ENCODE assay signal across 9 cellular contexts in the genomic region with DNA sequence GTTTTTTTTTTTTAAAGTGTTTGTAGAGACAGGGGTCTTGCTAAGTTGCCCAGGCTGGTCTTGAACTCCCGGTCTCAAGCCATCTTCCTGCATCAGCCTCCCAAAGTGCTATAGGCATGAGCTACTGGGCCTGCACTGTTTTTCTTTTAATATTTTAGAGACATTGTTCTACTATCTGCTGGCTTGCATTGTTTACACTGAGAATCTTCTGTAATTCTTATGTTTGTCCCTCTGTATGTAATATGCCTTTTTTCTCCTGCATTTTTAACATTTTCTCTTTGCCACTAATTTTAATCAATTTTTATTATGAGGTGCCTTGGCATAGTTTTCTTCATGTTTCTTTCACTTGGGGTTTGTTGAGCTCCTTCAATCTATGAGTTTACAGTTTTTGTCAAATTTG. TPM values are rescaled to one million over a fixed set of nuclear protein-coding genes. Genes with fewer than 3 reads are reported as not detected.
"Had no signal": no experiment of that assay in that cellular context is flagged by ENCODE, and none has a peak within 500 bp of the region (broad histone marks: within the 10 kb centered on the region; RNA-seq: fewer than 3 reads in every experiment).

No MANE protein-coding gene starts in this region.

- DNase-seq: IMR-90, KBM-7, KG1 had no signal

- H3K4me1 Mint-ChIP-seq: IgD-negative memory B cell had no signal

- H3K27me3 Mint-ChIP-seq: IgD-negative memory B cell had no signal

- H3K4me3 Mint-ChIP-seq: IgD-negative memory B cell had no signal

- ATAC-seq: HepG2 had no signal

- H3K36me3 Mint-ChIP-seq: IgD-negative memory B cell had no signal

- H3K4me2 ChIP-seq: KMS-11 had no signal

- FAIRE-seq: HepG2, HTR-8/SVneo had no signal

- H3K27ac Mint-ChIP-seq: IgD-negative memory B cell had no signal

- H3K27ac ChIP-seq: HL-60, KMS-11 had no signal

- H3K9ac ChIP-seq: KMS-11 had no signal

RNA-seq across cellular contexts. Expression of gene BCAT1, which starts 15.4 kb away (rescaled TPM):
- total RNA-seq: HT-29 had no signal
